1 cellular context compared by ENCODE assay signal in genomic region chr15:65286069-65286703, GRCh38.
TF ChIP-seq lines count a peak whose summit lies in the region.

No MANE protein-coding gene starts in this region.

TF ChIP-seq in HCT116, 20 proteins besides CTCF, POLR2A, EP300 and RAD21 (continued from another document):
- TF ChIP-seq REST (IDR thresholded peaks at IDR 0.05; ENCODE audit: low read depth): no peak
- no peak for TF ChIP-seq JUND (IDR thresholded peaks at IDR 0.05)
- TF ChIP-seq CBX3 (IDR thresholded peaks at IDR 0.05; ENCODE audit: low read depth): no peak
- no peak for TF ChIP-seq ZNF274 (IDR thresholded peaks at IDR 0.05; ENCODE audit: low read depth, low read length)
